Comparison of ENCODE assay signal across 8 cellular contexts in the genomic region with DNA sequence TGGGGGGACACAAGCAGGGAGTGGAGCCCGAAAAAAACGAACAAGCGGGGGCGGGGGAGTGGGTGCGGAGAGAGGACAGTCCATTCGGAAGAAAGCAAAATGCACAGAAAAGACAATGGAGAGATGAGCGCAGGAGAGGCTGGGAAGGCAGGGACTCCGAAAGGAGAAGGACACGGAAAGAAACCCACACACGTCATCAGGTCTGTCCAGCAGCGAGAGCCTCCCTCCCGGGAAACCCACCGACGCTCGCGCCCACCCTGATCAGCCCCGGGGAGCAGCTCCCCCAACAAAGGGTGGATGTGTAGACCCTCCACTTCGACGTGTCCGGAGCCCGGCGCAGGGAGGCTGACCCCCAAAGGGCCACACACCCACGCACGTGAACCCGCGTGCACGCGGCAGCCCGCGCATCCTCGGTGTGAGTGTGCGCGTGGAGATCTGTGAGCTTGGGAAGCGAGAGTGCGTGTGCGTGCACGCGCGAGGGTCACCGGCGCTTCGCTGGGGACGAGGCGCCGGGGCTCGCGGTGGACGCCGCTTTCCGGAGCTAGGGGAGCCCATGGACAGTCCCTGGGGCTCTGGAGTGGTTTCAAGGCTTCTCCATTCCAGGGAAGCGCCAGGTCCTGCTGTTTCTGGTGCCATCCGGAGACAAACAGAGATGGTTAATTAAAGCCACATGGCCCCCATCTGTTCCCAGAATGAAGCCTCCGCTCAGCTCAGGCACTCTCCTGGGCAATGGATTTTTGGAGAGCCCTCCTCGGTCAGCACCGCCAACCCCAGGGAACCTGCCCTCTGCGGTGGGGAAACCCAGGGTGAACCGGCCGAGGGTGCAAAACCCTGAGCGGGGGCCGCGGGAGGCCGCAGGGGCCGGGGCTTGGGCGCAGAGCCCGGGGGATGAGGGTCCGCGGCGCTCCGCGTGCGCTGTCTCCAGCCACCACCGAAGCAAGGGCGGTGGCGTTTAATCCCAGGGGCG. TPM values are rescaled to one million over a fixed set of nuclear protein-coding genes. Genes with fewer than 3 reads are reported as not detected.
DNase-seq lines count a peak whose midpoint lies in the region; ATAC-seq and TF ChIP-seq lines count a peak whose summit lies in the region.

No MANE protein-coding gene starts in this region.

- H3K9ac ChIP-seq in BLaER1 (no peak overlapping the region; the same call in 1 of the 2 replicates), adipocyte (ENCODE audit: low read length) (peak overlapping the region; percentile 96)

- no peaks in the 10 kb centered on the region for H3K36me3 ChIP-seq in BLaER1
- H3K36me3 ChIP-seq in adipocyte (ENCODE audit: control insufficient read depth, insufficient read depth, low read length, severe bottlenecking) = peaks cover 32% of the 10 kb centered on the region
- H3K36me3 ChIP-seq in gastrocnemius medialis = no peaks in the 10 kb centered on the region

- H4K20me1 ChIP-seq in BLaER1 = no peaks in the 10 kb centered on the region

- H3K4me3 ChIP-seq in BLaER1 (peak overlapping the region; percentile 67), HL-60 (replicated peaks; ENCODE audit: insufficient read depth, low read length) (peak overlapping the region; percentile 10), adipocyte (ENCODE audit: low read length) (peak overlapping the region; percentile 94), right cardiac atrium (ENCODE audit: low read length) (peak overlapping the region; percentile 90), gastrocnemius medialis (peak overlapping the region; percentile 60 to 80 (median 68))

- intact Hi-C loops in right cardiac atrium (cut with DNase I) (loop anchor here in 1 of 4 donors (10.0 kb wide), 1 partner anchor 67 kb away; no protein-coding TSS in a partner anchor), gastrocnemius medialis (cut with DNase I; ENCODE audit: low total_unique reads) (no loop called here)

- H3K27me3 ChIP-seq in BLaER1 = peaks cover 42% of the 10 kb centered on the region
- H3K27me3 ChIP-seq in HL-60 (ENCODE audit: insufficient read depth, poor library complexity, severe bottlenecking) = peaks cover 58% of the 10 kb centered on the region
- no peaks in the 10 kb centered on the region for H3K27me3 ChIP-seq in adipocyte (replicated peaks; ENCODE audit: control insufficient read depth, insufficient read depth, low read length)
- H3K27me3 ChIP-seq in right cardiac atrium (ENCODE audit: control insufficient read depth, insufficient read depth) = no peaks in the 10 kb centered on the region
- H3K27me3 ChIP-seq in gastrocnemius medialis = peaks cover 22 to 24% (median 23%) of the 10 kb centered on the region in 3 donors

- TF ChIP-seq CTCF in HL-60 (IDR thresholded peaks at IDR 0.05; ENCODE audit: insufficient read depth, low read length) (no peak), gastrocnemius medialis (IDR thresholded peaks at IDR 0.05 in 4 of 5, conservative IDR thresholded peaks at IDR 0.05 in 1 of 5) (no peak)

- DNase-seq in HL-60 (ENCODE audit: low read depth in 1 of 2, low spot score in 1 of 2) (no peak), adipocyte (ENCODE audit: low read depth) (peak; percentile 69), right cardiac atrium (peak; percentile 37 to 64 (median 62)), gastrocnemius medialis (no peak), NCI-H128 (lab: John Stamatoyannopoulos, UW; ENCODE audit: unreplicated experiment) (no peak), activated gamma-delta T cell treated with Interleukin-2 at 50 U/mL for 16 hours (no peak), occipital lobe (lab: John Stamatoyannopoulos, UW) (no peak)

- no peak overlapping the region for H3K27ac ChIP-seq in BLaER1
- no peak overlapping the region for H3K27ac ChIP-seq in HL-60 (replicated peaks)
- peak overlapping the region; percentile 45 for H3K27ac ChIP-seq in right cardiac atrium (ENCODE audit: low read length)
- peak overlapping the region; percentile 70 to 76 (median 70) for H3K27ac ChIP-seq in gastrocnemius medialis

- under 1% methylated on average over 75 of the region's 75 CpGs for WGBS in right cardiac atrium

- ATAC-seq in right cardiac atrium (peak; percentile 30 to 36), gastrocnemius medialis (peak in 1 of 2 donors; percentile 20)

- H3K9me3 ChIP-seq in BLaER1 (peaks cover 33% of the 10 kb centered on the region), adipocyte (ENCODE audit: control insufficient read depth, low read length) (no peaks in the 10 kb centered on the region), right cardiac atrium (ENCODE audit: control insufficient read depth, low read length) (no peaks in the 10 kb centered on the region), gastrocnemius medialis (no peaks in the 10 kb centered on the region)

- TF ChIP-seq POLR2A in gastrocnemius medialis (IDR thresholded peaks at IDR 0.05) = no peak

- H3K4me1 ChIP-seq in BLaER1 = peaks cover 13% of the 10 kb centered on the region
- peaks cover 42% of the 10 kb centered on the region for H3K4me1 ChIP-seq in adipocyte (ENCODE audit: control insufficient read depth, insufficient read depth, low read length)
- peaks cover 2% of the 10 kb centered on the region for H3K4me1 ChIP-seq in right cardiac atrium (ENCODE audit: control insufficient read depth, insufficient read depth, low read length)
- peaks cover 0 to 14% of the 10 kb centered on the region in 2 donors for H3K4me1 ChIP-seq in gastrocnemius medialis

- in situ Hi-C loops in gastrocnemius medialis (cut with MboI; ENCODE audit: low sequenced_read_pairs in 4 of 4) = no loop called here

- H3K4me2 ChIP-seq in BLaER1 = peak overlapping the region; percentile 79

RNA-seq across cellular contexts. Expression of a gene that starts 0.9 kb away (rescaled TPM):
- total RNA-seq in right cardiac atrium = 100 to 1,000 TPM in 1 of 4 donors, 10 to 100 TPM in 3; 42.1 to 110 (median 47.3) TPM
- polyA plus RNA-seq in right cardiac atrium = 59.9 TPM
- total RNA-seq in gastrocnemius medialis = 10 to 100 TPM; 14.5 to 56.6 (median 29.8) TPM
- total RNA-seq in occipital lobe = 31.4 TPM

Comparison
In these comparisons a context has a peak if more than half of its experiments do, and no peak if none do; other contexts are left out.
1. H3K27ac ChIP-seq: peak in right cardiac atrium (single experiment) and gastrocnemius medialis (4 of 4); none in BLaER1 (single experiment) and HL-60 (single experiment).
2. H3K4me3 ChIP-seq: peak in every context shown above with its lines; median percentile 94 in adipocyte; 90 in right cardiac atrium; 68 in gastrocnemius medialis; 67 in BLaER1; 10 in HL-60.
3. DNase-seq: peak in adipocyte (single experiment) and right cardiac atrium (3 of 3); none in HL-60 (0 of 2), gastrocnemius medialis (0 of 2), NCI-H128 (single experiment), activated gamma-delta T cell treated with Interleukin-2 at 50 U/mL for 16 hours (single experiment) and occipital lobe (single experiment).